In genomic region chr1:101308001-101308659, GRCh38 we compare ENCODE assay signal across 17 cellular contexts.
DNase-seq lines count a peak whose midpoint lies in the region; ATAC-seq and TF ChIP-seq lines count a peak whose summit lies in the region.
"Had no signal": no experiment of that assay in that cellular context is flagged by ENCODE, and none has a peak within 500 bp of the region (broad histone marks: within the 10 kb centered on the region; RNA-seq: fewer than 3 reads in every experiment).

No MANE protein-coding gene starts in this region.

- no peak overlapping the region for H3K4me3 Mint-ChIP-seq in activated CD8-positive, alpha-beta memory T cell treated with anti-CD3 and anti-CD28 coated beads, Interleukin-2, amount 10 ng/mL, durations not matched to agents 7 days and 5 days
- no peak overlapping the region for H3K4me3 Mint-ChIP-seq in activated naive CD8-positive, alpha-beta T cell treated with anti-CD3 and anti-CD28 coated beads for 36 hours

- H4K91ac ChIP-seq in trophoblast cell (ENCODE audit: low read depth, low read length) = no peak overlapping the region

- no peak overlapping the region for H3K9ac ChIP-seq in trophoblast cell (ENCODE audit: low read length)

- no peak overlapping the region for H3K23ac ChIP-seq in trophoblast cell (ENCODE audit: low read length)

- ATAC-seq in activated CD8-positive, alpha-beta memory T cell treated with anti-CD3 and anti-CD28 coated beads, Interleukin-2, amount 10 ng/mL, durations not matched to agents 7 days and 5 days = no peak
- no peak for ATAC-seq in GM19324 (IDR thresholded peaks at IDR 0.05; ENCODE audit: low FRiP score, unreplicated experiment)
- ATAC-seq in Right ventricle myocardium superior (ENCODE audit: poor library complexity) = no peak

- no peaks in the 10 kb centered on the region for H3K79me2 ChIP-seq in trophoblast cell (ENCODE audit: control insufficient read depth, insufficient read depth, low read length, poor library complexity)

- no peak overlapping the region for H3K4me3 ChIP-seq in trophoblast cell (ENCODE audit: low read depth, low read length)
- H3K4me3 ChIP-seq: colonic mucosa, skin epidermis had no signal

- H3K14ac ChIP-seq in trophoblast cell (ENCODE audit: low read length) = no peak overlapping the region

- TF ChIP-seq POLR2A in GM15510 (IDR thresholded peaks at IDR 0.05; ENCODE audit: borderline replicate concordance, extremely low read depth, insufficient read length) = peak; percentile 9

- H2BK5ac ChIP-seq in trophoblast cell (ENCODE audit: low read depth, low read length, poor library complexity) = no peak overlapping the region

- H3K4ac ChIP-seq in trophoblast cell (ENCODE audit: low read depth, low read length) = no peak overlapping the region

- H3K4me2 ChIP-seq in trophoblast cell (ENCODE audit: low read length) = no peak overlapping the region

- no peak overlapping the region for H2AK5ac ChIP-seq in trophoblast cell (ENCODE audit: low read length)

- WGBS in trophoblast cell (ENCODE audit: extremely low coverage, insufficient coverage, insufficient read length) = no CpG with 5 or more reads among the region's 6 CpGs

- H3K27me3 Mint-ChIP-seq in activated CD8-positive, alpha-beta memory T cell treated with anti-CD3 and anti-CD28 coated beads, Interleukin-2, amount 10 ng/mL, durations not matched to agents 7 days and 5 days = peaks cover 18% of the 10 kb centered on the region
- H3K27me3 Mint-ChIP-seq in activated naive CD8-positive, alpha-beta T cell treated with anti-CD3 and anti-CD28 coated beads for 36 hours = no peaks in the 10 kb centered on the region

- H3K36me3 ChIP-seq in trophoblast cell (ENCODE audit: control insufficient read depth in 1 of 2, insufficient read depth in 2 of 2, low read length in 2 of 2) = no peaks in the 10 kb centered on the region
- H3K36me3 ChIP-seq: colonic mucosa had no signal

- H4K12ac ChIP-seq in trophoblast cell (ENCODE audit: low read depth, low read length) = no peak overlapping the region

- peaks cover 7% of the 10 kb centered on the region for H3K27me3 ChIP-seq in trophoblast cell (ENCODE audit: insufficient read depth, low read length)
- H3K27me3 ChIP-seq: colonic mucosa had no signal

- H2AFZ ChIP-seq in trophoblast cell (ENCODE audit: insufficient read depth, low read length, poor library complexity) = no peak overlapping the region

- peaks cover 5 to 6% of the 10 kb centered on the region in 2 experiments for H3K4me1 ChIP-seq in trophoblast cell (ENCODE audit: control insufficient read depth in 1 of 2, insufficient read depth in 2 of 2, low read length in 2 of 2)
- H3K4me1 ChIP-seq: foreskin keratinocyte had no signal

- no peaks in the 10 kb centered on the region for H3K79me1 ChIP-seq in trophoblast cell (ENCODE audit: low read length)

- no peak for DNase-seq in activated CD8-positive, alpha-beta memory T cell treated with anti-CD3 and anti-CD28 coated beads, Interleukin-2, amount 10 ng/mL, durations not matched to agents 7 days and 5 days
- no peak for DNase-seq in activated CD8-positive, alpha-beta memory T cell treated with anti-CD3 and anti-CD28 coated beads for 24 hours
- peak; percentile 38 for DNase-seq in activated naive CD8-positive, alpha-beta T cell treated with anti-CD3 and anti-CD28 coated beads for 36 hours
- peak; percentile 81 to 92 for DNase-seq in trophoblast cell
- no peak for DNase-seq in Right ventricle myocardium superior
- no peak for DNase-seq in NCI-H1417 treated with DMSO at 0.1 percent for 48 hours (lab: John Stamatoyannopoulos, UW)
- DNase-seq: activated CD4-positive, alpha-beta T cell treated with anti-CD3 and anti-CD28 coated beads for 4 hours; activated effector memory CD4-positive, alpha-beta T cell treated with Interleukin-2 at 50 U/mL for 16 hours; colonic mucosa; foreskin keratinocyte; MM.1S; NCI-H2081; PC-3 had no signal

- H3K9me3 ChIP-seq in trophoblast cell (ENCODE audit: insufficient read depth, low read depth, low read length) = no peaks in the 10 kb centered on the region
- H3K9me3 ChIP-seq: colonic mucosa had no signal

- no peaks in the 10 kb centered on the region for H3K36me3 Mint-ChIP-seq in activated CD8-positive, alpha-beta memory T cell treated with anti-CD3 and anti-CD28 coated beads, Interleukin-2, amount 10 ng/mL, durations not matched to agents 7 days and 5 days
- peaks cover 4% of the 10 kb centered on the region for H3K36me3 Mint-ChIP-seq in activated naive CD8-positive, alpha-beta T cell treated with anti-CD3 and anti-CD28 coated beads for 36 hours

- H2BK120ac ChIP-seq in trophoblast cell (ENCODE audit: insufficient read depth, low read length, poor library complexity) = no peak overlapping the region

- CTCF ChIA-PET in activated CD8-positive, alpha-beta memory T cell treated with anti-CD3 and anti-CD28 coated beads, Interleukin-2, amount 10 ng/mL, durations not matched to agents 7 days and 5 days (lab: Charles Lee) = interaction anchor here (1.2 to 6.3 kb wide), 9 partner anchors 8 to 421 kb away, joined by 3 to 87 read pairs (median 16); no protein-coding TSS in a partner anchor

- H3K27ac ChIP-seq in trophoblast cell (ENCODE audit: low read depth, low read length) = no peak overlapping the region
- H3K27ac ChIP-seq: colonic mucosa, foreskin keratinocyte had no signal

- intact Hi-C loops in Right ventricle myocardium superior (cut with DNase I) = no loop called here

- no peak overlapping the region for H3K18ac ChIP-seq in trophoblast cell (ENCODE audit: low read length)

- peak overlapping the region; percentile 54 for H3K27ac Mint-ChIP-seq in activated CD8-positive, alpha-beta memory T cell treated with anti-CD3 and anti-CD28 coated beads, Interleukin-2, amount 10 ng/mL, durations not matched to agents 7 days and 5 days
- peak overlapping the region; percentile 79 for H3K27ac Mint-ChIP-seq in activated naive CD8-positive, alpha-beta T cell treated with anti-CD3 and anti-CD28 coated beads for 36 hours
- H3K27ac Mint-ChIP-seq: progenitor cell of endocrine pancreas had no signal

- no peak overlapping the region for H4K8ac ChIP-seq in trophoblast cell (ENCODE audit: low read depth, low read length)

- peaks cover 45% of the 10 kb centered on the region for H3K4me1 Mint-ChIP-seq in activated CD8-positive, alpha-beta memory T cell treated with anti-CD3 and anti-CD28 coated beads, Interleukin-2, amount 10 ng/mL, durations not matched to agents 7 days and 5 days
- peaks cover 60% of the 10 kb centered on the region for H3K4me1 Mint-ChIP-seq in activated naive CD8-positive, alpha-beta T cell treated with anti-CD3 and anti-CD28 coated beads for 36 hours

- H3K9me3 Mint-ChIP-seq in activated CD8-positive, alpha-beta memory T cell treated with anti-CD3 and anti-CD28 coated beads, Interleukin-2, amount 10 ng/mL, durations not matched to agents 7 days and 5 days (ENCODE audit: low read depth) = no peaks in the 10 kb centered on the region
- no peaks in the 10 kb centered on the region for H3K9me3 Mint-ChIP-seq in activated naive CD8-positive, alpha-beta T cell treated with anti-CD3 and anti-CD28 coated beads for 36 hours

- no peak overlapping the region for H2BK12ac ChIP-seq in trophoblast cell (ENCODE audit: low read length)

Comparison
In these comparisons a context has a peak if more than half of its experiments do, and no peak if none do; other contexts are left out.
1. DNase-seq: peak in activated naive CD8-positive, alpha-beta T cell treated with anti-CD3 and anti-CD28 coated beads for 36 hours (single experiment) and trophoblast cell (2 of 2); none in activated CD8-positive, alpha-beta memory T cell treated with anti-CD3 and anti-CD28 coated beads, Interleukin-2, amount 10 ng/mL, durations not matched to agents 7 days and 5 days (single experiment), activated CD8-positive, alpha-beta memory T cell treated with anti-CD3 and anti-CD28 coated beads for 24 hours (single experiment), Right ventricle myocardium superior (single experiment) and NCI-H1417 treated with DMSO at 0.1 percent for 48 hours (single experiment).